In genomic region chr1:230570724-230571390, GRCh38 we compare ENCODE assay signal across 26 cellular contexts.
DNase-seq lines count a peak whose midpoint lies in the region; ATAC-seq and TF ChIP-seq lines count a peak whose summit lies in the region.
"Had no signal": no experiment of that assay in that cellular context is flagged by ENCODE, and none has a peak within 500 bp of the region (broad histone marks: within the 10 kb centered on the region; RNA-seq: fewer than 3 reads in every experiment).

No MANE protein-coding gene starts in this region.

- intact Hi-C loops in MCF 10A (cut with micrococcal nuclease): no loop called here
- intact Hi-C loops in breast epithelium (cut with DNase I; ENCODE audit: low total_unique reads): no loop called here
- intact Hi-C loops in transverse colon (cut with DNase I; ENCODE audit: low total_unique reads): no loop called here

- no peak for ATAC-seq in GM19455 (IDR thresholded peaks at IDR 0.05; ENCODE audit: unreplicated experiment)
- ATAC-seq: naive thymus-derived CD8-positive, alpha-beta T cell had no signal

- H3K27ac ChIP-seq in breast epithelium (no peak overlapping the region), transverse colon (peak overlapping the region; percentile 82 to 88 (median 84))
- H3K27ac ChIP-seq: esophagus muscularis mucosa, PC-9, upper lobe of left lung, VCaP had no signal

- TF ChIP-seq POLR2A in breast epithelium (IDR thresholded peaks at IDR 0.05) (no peak), transverse colon (IDR thresholded peaks at IDR 0.05) (no peak)

- WGBS in transverse colon (ENCODE audit: low coverage in 1 of 2), 2 donors: 27 to 47% methylated on average over 2 to 4 of the region's 4 CpGs

- H3K4me1 Mint-ChIP-seq in MCF 10A (ENCODE audit: insufficient read depth, unreplicated experiment) (peaks cover 27% of the 10 kb centered on the region), glutamatergic neuron (ENCODE audit: low read depth, unreplicated experiment) (no peaks in the 10 kb centered on the region)
- H3K4me1 Mint-ChIP-seq: activated CD4-positive, alpha-beta T cell treated with anti-CD3 and anti-CD28 coated beads, Interleukin-2, amount 10 ng/mL, durations not matched to agents 7 days and 5 days; activated naive CD4-positive, alpha-beta T cell treated with anti-CD3 and anti-CD28 coated beads, Interleukin-2, amount 50 U/mL, for 24 hours; central memory CD8-positive, alpha-beta T cell had no signal

- TF ChIP-seq EP300 in transverse colon (IDR thresholded peaks at IDR 0.05; ENCODE audit: low read depth): no peak

- H3K36me3 Mint-ChIP-seq in MCF 10A (ENCODE audit: insufficient read depth, unreplicated experiment) (no peaks in the 10 kb centered on the region), glutamatergic neuron (ENCODE audit: unreplicated experiment) (no peaks in the 10 kb centered on the region)
- H3K36me3 Mint-ChIP-seq: activated naive CD4-positive, alpha-beta T cell treated with anti-CD3 and anti-CD28 coated beads, Interleukin-2, amount 50 U/mL, for 24 hours; naive thymus-derived CD8-positive, alpha-beta T cell had no signal

- no peak overlapping the region for H3K4me3 ChIP-seq in breast epithelium
- no peak overlapping the region for H3K4me3 ChIP-seq in transverse colon
- H3K4me3 ChIP-seq: BLaER1 treated with 17β-estradiol and CSF1 and Interleukin-3, amounts not matched to agents 10 nM and 100 nM; esophagus muscularis mucosa; PC-9; upper lobe of left lung had no signal

- no TSS peak for BruUV-seq in MCF 10A (replicated peaks; lab: Mats Ljungman, UMichigan)

- POLR2A ChIA-PET in MCF 10A (lab: Yijun Ruan, JAX): interaction anchor here (1.1 kb wide), 1 partner anchor 16 kb away, joined by 3 read pairs; no protein-coding TSS in a partner anchor

- H3K9me3 Mint-ChIP-seq in MCF 10A (ENCODE audit: unreplicated experiment) (no peaks in the 10 kb centered on the region), glutamatergic neuron (ENCODE audit: unreplicated experiment) (no peaks in the 10 kb centered on the region)
- H3K9me3 Mint-ChIP-seq: activated CD4-positive, alpha-beta T cell treated with anti-CD3 and anti-CD28 coated beads, Interleukin-2, amount 10 ng/mL, durations not matched to agents 7 days and 5 days; activated naive CD4-positive, alpha-beta T cell treated with anti-CD3 and anti-CD28 coated beads, Interleukin-2, amount 50 U/mL, for 24 hours; activated T-helper 1 cell treated with anti-CD3 and anti-CD28 coated beads, Interleukin-12 subunit alpha, Interleukin-12 subunit beta, Interleukin-2, Interleukin-4 antibody, amounts not matched to agents 30 ng/mL and 10 ng/mL and 1 ng/mL, durations not matched to agents 14 hours and 24 hours and 36 hours; central memory CD8-positive, alpha-beta T cell; naive thymus-derived CD8-positive, alpha-beta T cell had no signal

- H3K27me3 Mint-ChIP-seq in MCF 10A (ENCODE audit: insufficient read depth, unreplicated experiment) (peaks cover 12% of the 10 kb centered on the region), glutamatergic neuron (ENCODE audit: unreplicated experiment) (no peaks in the 10 kb centered on the region)

- in situ Hi-C loops in transverse colon (cut with MboI; ENCODE audit: low pct_ligation_motif_present in 1 of 4, low pct_unique_long_range_greater_than_20kb in 1 of 4, low sequenced_read_pairs in 3 of 4): no loop called here

- CTCF ChIA-PET in MCF 10A (lab: Yijun Ruan, JAX): interaction anchor here (0.6 to 0.9 kb wide), 2 partner anchors 71 to 173 kb away, joined by 3 to 4 read pairs; no protein-coding TSS in a partner anchor

- H3K27ac Mint-ChIP-seq in MCF 10A (ENCODE audit: low read depth, unreplicated experiment): no peak overlapping the region
- no peak overlapping the region for H3K27ac Mint-ChIP-seq in glutamatergic neuron (ENCODE audit: unreplicated experiment)
- H3K27ac Mint-ChIP-seq: activated CD4-positive, alpha-beta T cell treated with anti-CD3 and anti-CD28 coated beads, Interleukin-2, amount 10 ng/mL, durations not matched to agents 7 days and 5 days; activated naive CD4-positive, alpha-beta T cell treated with anti-CD3 and anti-CD28 coated beads, Interleukin-2, amount 50 U/mL, for 24 hours; activated T-helper 1 cell treated with anti-CD3 and anti-CD28 coated beads, Interleukin-12 subunit alpha, Interleukin-12 subunit beta, Interleukin-2, Interleukin-4 antibody, amounts not matched to agents 30 ng/mL and 10 ng/mL and 1 ng/mL, durations not matched to agents 14 hours and 24 hours and 36 hours; naive thymus-derived CD8-positive, alpha-beta T cell had no signal

- no peaks in the 10 kb centered on the region for H3K27me3 ChIP-seq in breast epithelium
- no peaks in the 10 kb centered on the region for H3K27me3 ChIP-seq in transverse colon
- H3K27me3 ChIP-seq: BLaER1 treated with 17β-estradiol and CSF1 and Interleukin-3, amounts not matched to agents 10 nM and 100 nM; esophagus muscularis mucosa; upper lobe of left lung had no signal

- H3K36me3 ChIP-seq in breast epithelium: no peaks in the 10 kb centered on the region
- no peaks in the 10 kb centered on the region for H3K36me3 ChIP-seq in transverse colon
- H3K36me3 ChIP-seq: BLaER1 treated with 17β-estradiol and CSF1 and Interleukin-3, amounts not matched to agents 10 nM and 100 nM; esophagus muscularis mucosa; upper lobe of left lung had no signal

- peak; percentile 32 for DNase-seq in MCF 10A (ENCODE audit: unreplicated experiment)
- no peak for DNase-seq in breast epithelium (ENCODE audit: low spot score in 2 of 2)
- DNase-seq in SKM-1 treated with dmso at 0.1 percent for 144 hours (lab: John Stamatoyannopoulos, UW; ENCODE audit: unreplicated experiment): peak; percentile 92
- DNase-seq in left kidney (ENCODE audit: low read depth, low spot score): peak; percentile 12
- DNase-seq in transverse colon: peak; percentile 52
- DNase-seq in glutamatergic neuron: no peak
- no peak for DNase-seq in DMS53 treated with DMSO at 0.1 percent for 48 hours (lab: John Stamatoyannopoulos, UW; ENCODE audit: unreplicated experiment)
- DNase-seq: activated CD4-positive, alpha-beta T cell treated with anti-CD3 and anti-CD28 coated beads, Interleukin-2, amount 10 ng/mL, durations not matched to agents 7 days and 5 days; aorta; effector CD4-positive, alpha-beta T cell; EL; H7; IMR-90; kidney glomerular epithelial cell; naive thymus-derived CD8-positive, alpha-beta T cell; NCI-H748 treated with DMSO at 0.1 percent for 48 hours; PC-9; T-helper 2 cell; upper lobe of left lung had no signal

- H3K9me3 ChIP-seq in breast epithelium (no peaks in the 10 kb centered on the region), transverse colon (no peaks in the 10 kb centered on the region)
- H3K9me3 ChIP-seq: BLaER1 treated with 17β-estradiol and CSF1 and Interleukin-3, amounts not matched to agents 10 nM and 100 nM; esophagus muscularis mucosa; upper lobe of left lung had no signal

- no peak for TF ChIP-seq CTCF in MCF 10A (IDR thresholded peaks at IDR 0.05; ENCODE audit: unreplicated experiment)
- no peak for TF ChIP-seq CTCF in breast epithelium (IDR thresholded peaks at IDR 0.05)
- TF ChIP-seq CTCF in transverse colon (IDR thresholded peaks at IDR 0.05): no peak
- no peak for TF ChIP-seq CTCF in glutamatergic neuron (IDR thresholded peaks at IDR 0.05; ENCODE audit: partially characterized antibody, unreplicated experiment)

- H3K4me3 Mint-ChIP-seq in MCF 10A (ENCODE audit: unreplicated experiment) (no peak overlapping the region), glutamatergic neuron (ENCODE audit: unreplicated experiment) (no peak overlapping the region)
- H3K4me3 Mint-ChIP-seq: activated CD4-positive, alpha-beta T cell treated with anti-CD3 and anti-CD28 coated beads, Interleukin-2, amount 10 ng/mL, durations not matched to agents 7 days and 5 days; activated naive CD4-positive, alpha-beta T cell treated with anti-CD3 and anti-CD28 coated beads, Interleukin-2, amount 50 U/mL, for 24 hours; activated T-helper 1 cell treated with anti-CD3 and anti-CD28 coated beads, Interleukin-12 subunit alpha, Interleukin-12 subunit beta, Interleukin-2, Interleukin-4 antibody, amounts not matched to agents 30 ng/mL and 10 ng/mL and 1 ng/mL, durations not matched to agents 14 hours and 24 hours and 36 hours; central memory CD8-positive, alpha-beta T cell; naive thymus-derived CD8-positive, alpha-beta T cell had no signal

- H3K4me1 ChIP-seq in breast epithelium: no peaks in the 10 kb centered on the region
- H3K4me1 ChIP-seq in transverse colon: peaks cover 2 to 62% (median 41%) of the 10 kb centered on the region in 4 donors

Comparison
In these comparisons a context has a peak if more than half of its experiments do, and no peak if none do; other contexts are left out.
1. DNase-seq: peak in MCF 10A (single experiment), SKM-1 treated with dmso at 0.1 percent for 144 hours (single experiment), left kidney (single experiment) and transverse colon (single experiment); none in breast epithelium (0 of 2), glutamatergic neuron (single experiment) and DMS53 treated with DMSO at 0.1 percent for 48 hours (single experiment).
2. H3K27ac ChIP-seq: peak in transverse colon (4 of 4); none in breast epithelium (0 of 2).